16 cellular contexts compared by ENCODE assay signal in the genomic region with DNA sequence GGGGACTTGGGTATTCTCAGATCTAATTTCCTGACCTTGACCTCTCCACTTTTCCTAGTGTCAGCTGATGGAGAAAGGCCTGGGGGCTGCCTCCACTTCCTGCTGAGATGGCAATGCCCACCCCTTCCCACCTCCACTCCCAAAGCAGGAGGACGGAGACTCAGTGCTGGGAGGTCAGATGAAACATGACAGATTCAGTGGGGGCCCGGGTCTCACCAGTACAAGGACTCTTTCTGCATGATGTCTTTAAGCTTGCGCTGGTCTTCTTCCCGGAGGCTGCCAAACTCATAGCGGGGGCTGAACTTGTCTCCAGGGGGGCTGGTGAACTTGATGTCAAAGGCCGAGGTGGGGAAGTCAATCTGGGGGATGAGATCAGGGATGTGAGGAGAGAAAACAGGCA. TPM values are rescaled to one million over a fixed set of nuclear protein-coding genes. Genes with fewer than 3 reads are reported as not detected.
DNase-seq lines count a peak whose midpoint lies in the region; ATAC-seq, FAIRE-seq and TF ChIP-seq lines count a peak whose summit lies in the region.
"Had no signal": no experiment of that assay in that cellular context is flagged by ENCODE, and none has a peak within 500 bp of the region (broad histone marks: within the 10 kb centered on the region; RNA-seq: fewer than 3 reads in every experiment).

No MANE protein-coding gene starts in this region.

- TF ChIP-seq CTCF in breast epithelium (IDR thresholded peaks at IDR 0.05) (no peak), MCF 10A (IDR thresholded peaks at IDR 0.05; ENCODE audit: unreplicated experiment) (no peak), nephron (IDR thresholded peaks at IDR 0.05; ENCODE audit: unreplicated experiment in 3 of 3) (no peak)

- H3K27ac ChIP-seq in breast epithelium (peak overlapping the region; percentile 35 to 37), caudate nucleus (ENCODE audit: low read depth, low read length) (peak overlapping the region; percentile 42), stomach smooth muscle (ENCODE audit: low read length) (peak overlapping the region; percentile 62)
- H3K27ac ChIP-seq: foreskin keratinocyte had no signal

- no peak for FAIRE-seq in HTR-8/SVneo (lab: Jason Lieb, UNC)
- FAIRE-seq: endothelial cell of umbilical vein had no signal

- POLR2A ChIA-PET in MCF 10A (lab: Yijun Ruan, JAX), result interaction anchor here (0.8 to 1.6 kb wide), 6 partner anchors 9 to 69 kb away, joined by 3 to 16 read pairs (median 4); a partner anchor contains a TSS
- POLR2A ChIA-PET in naive thymus-derived CD8-positive, alpha-beta T cell (lab: Charles Lee), result interaction anchor here (0.5 to 4.4 kb wide), 8 partner anchors 46 to 92 kb away, joined by 4 to 26 read pairs (median 6); a partner anchor contains a TSS

- no peaks in the 10 kb centered on the region for H3K9me3 Mint-ChIP-seq in MCF 10A (ENCODE audit: unreplicated experiment)
- H3K9me3 Mint-ChIP-seq in nephron, result no peaks in the 10 kb centered on the region
- H3K9me3 Mint-ChIP-seq in naive thymus-derived CD8-positive, alpha-beta T cell, result no peaks in the 10 kb centered on the region
- H3K9me3 Mint-ChIP-seq: activated naive CD8-positive, alpha-beta T cell treated with anti-CD3 and anti-CD28 coated beads for 36 hours had no signal

- no peak overlapping the region for H3K27ac Mint-ChIP-seq in MCF 10A (ENCODE audit: low read depth, unreplicated experiment)
- H3K27ac Mint-ChIP-seq in nephron, result peak overlapping the region in 2 of 3 experiments; percentile 6 to 42
- H3K27ac Mint-ChIP-seq in naive thymus-derived CD8-positive, alpha-beta T cell, result peak overlapping the region in 5 of 10 donors; percentile 7 to 68 (median 53)

- CTCF ChIA-PET in MCF 10A (lab: Yijun Ruan, JAX), result interaction anchor here (0.6 to 38.8 kb wide), 21 partner anchors 7 to 969 kb away, joined by 3 to 1125 read pairs (median 5); a partner anchor contains a TSS

- no peak overlapping the region for H3K4me3 Mint-ChIP-seq in MCF 10A (ENCODE audit: unreplicated experiment)
- H3K4me3 Mint-ChIP-seq in nephron, result no peak overlapping the region
- no peak overlapping the region for H3K4me3 Mint-ChIP-seq in naive thymus-derived CD8-positive, alpha-beta T cell
- H3K4me3 Mint-ChIP-seq: activated naive CD8-positive, alpha-beta T cell treated with anti-CD3 and anti-CD28 coated beads for 36 hours had no signal

- no peaks in the 10 kb centered on the region for H3K27me3 Mint-ChIP-seq in MCF 10A (ENCODE audit: insufficient read depth, unreplicated experiment)
- H3K27me3 Mint-ChIP-seq in nephron (ENCODE audit: low read depth), result no peaks in the 10 kb centered on the region
- no peaks in the 10 kb centered on the region for H3K27me3 Mint-ChIP-seq in naive thymus-derived CD8-positive, alpha-beta T cell
- H3K27me3 Mint-ChIP-seq: activated naive CD8-positive, alpha-beta T cell treated with anti-CD3 and anti-CD28 coated beads for 36 hours had no signal

- H3K4me3 ChIP-seq in breast epithelium (no peak overlapping the region), stomach smooth muscle (ENCODE audit: low read length in 2 of 2) (no peak overlapping the region)
- H3K4me3 ChIP-seq: MG63 had no signal

- H3K4me1 Mint-ChIP-seq in MCF 10A (ENCODE audit: insufficient read depth, unreplicated experiment) (peaks cover 46% of the 10 kb centered on the region), nephron (peaks cover 43% of the 10 kb centered on the region)
- H3K4me1 Mint-ChIP-seq in naive thymus-derived CD8-positive, alpha-beta T cell, result peaks cover 5 to 48% (median 12%) of the 10 kb centered on the region in 4 donors

- no peak for ATAC-seq in naive thymus-derived CD8-positive, alpha-beta T cell
- ATAC-seq: foreskin keratinocyte had no signal

- BruUV-seq in MCF 10A (replicated peaks; lab: Mats Ljungman, UMichigan), result no TSS peak

- no peak for TF ChIP-seq POLR2A in breast epithelium (IDR thresholded peaks at IDR 0.05)

- H3K9me3 ChIP-seq in breast epithelium (no peaks in the 10 kb centered on the region), stomach smooth muscle (ENCODE audit: control insufficient read depth in 2 of 2, low read length in 2 of 2) (no peaks in the 10 kb centered on the region)
- H3K9me3 ChIP-seq: MG63 had no signal

- DNase-seq in breast epithelium (ENCODE audit: low spot score in 2 of 2) (no peak), MCF 10A (ENCODE audit: unreplicated experiment) (no peak), caudate nucleus (lab: John Stamatoyannopoulos, UW) (no peak), HTR-8/SVneo (ENCODE audit: insufficient read length, low spot score) (no peak), middle frontal gyrus (ENCODE audit: extremely low spot score, low spot score) (no peak)
- no peak for DNase-seq in naive thymus-derived CD8-positive, alpha-beta T cell
- DNase-seq: activated CD4-positive, alpha-beta T cell treated with anti-CD3 and anti-CD28 coated beads for 4 hours; activated naive CD8-positive, alpha-beta T cell treated with anti-CD3 and anti-CD28 coated beads for 36 hours; foreskin keratinocyte; mammary epithelial cell; MG63; stimulated activated naive CD4-positive, alpha-beta T cell treated with Interleukin-2 at 50 U/mL for 16 hours; T-helper 9 cell had no signal

- H3K27me3 ChIP-seq in breast epithelium (no peaks in the 10 kb centered on the region), stomach smooth muscle (ENCODE audit: control insufficient read depth in 1 of 2, insufficient read depth in 2 of 2, low read length in 2 of 2) (no peaks in the 10 kb centered on the region)
- H3K27me3 ChIP-seq: foreskin keratinocyte, MG63 had no signal

- peaks cover 0 to 14% of the 10 kb centered on the region in 2 donors for H3K4me1 ChIP-seq in breast epithelium
- H3K4me1 ChIP-seq in stomach smooth muscle (ENCODE audit: control insufficient read depth, insufficient read depth, low read length), result peaks cover 29% of the 10 kb centered on the region

- H3K36me3 ChIP-seq in breast epithelium (no peaks in the 10 kb centered on the region), stomach smooth muscle (ENCODE audit: control insufficient read depth in 2 of 2, insufficient read depth in 2 of 2, low read length in 2 of 2) (peaks cover 25 to 47% of the 10 kb centered on the region in 2 donors)
- H3K36me3 ChIP-seq: MG63 had no signal

- H3K9ac ChIP-seq in stomach smooth muscle (ENCODE audit: low read length in 2 of 2), result peak overlapping the region in 1 of 2 donors; percentile 21

- peaks cover 19% of the 10 kb centered on the region for H3K36me3 Mint-ChIP-seq in MCF 10A (ENCODE audit: insufficient read depth, unreplicated experiment)
- peaks cover 58% of the 10 kb centered on the region for H3K36me3 Mint-ChIP-seq in nephron (ENCODE audit: low read depth)
- peaks cover 0 to 72% (median 24%) of the 10 kb centered on the region in 3 donors for H3K36me3 Mint-ChIP-seq in naive thymus-derived CD8-positive, alpha-beta T cell

- intact Hi-C loops in breast epithelium (cut with DNase I; ENCODE audit: low total_unique reads), result loop anchor here (5.0 kb wide), 1 partner anchor 55 kb away; no protein-coding TSS in a partner anchor
- intact Hi-C loops in MCF 10A (cut with micrococcal nuclease), result no loop called here

RNA-seq across cellular contexts. Expression of a gene that starts 35.6 kb away (rescaled TPM):
- total RNA-seq in breast epithelium, result 10 to 100 TPM; 47.5 to 91.6 (median 53.3) TPM
- total RNA-seq in MCF 10A (2022), result 86.0 and 94.8 TPM in 2 replicates
- total RNA-seq in naive thymus-derived CD8-positive, alpha-beta T cell, result 10 to 100 TPM; 80.7 to 87.3 TPM
- polyA plus RNA-seq in naive thymus-derived CD8-positive, alpha-beta T cell, result 10 to 100 TPM; 14.2 to 20.8 (median 17.7) TPM

RNA-seq across cellular contexts. Expression of a gene that starts 47.4 kb away (rescaled TPM):
- 10 to 100 TPM; 17.6 to 31.5 (median 24.9) TPM for total RNA-seq in breast epithelium
- total RNA-seq in MCF 10A (2022), result 3.4 and 4.4 TPM in 2 replicates
- total RNA-seq in naive thymus-derived CD8-positive, alpha-beta T cell, result 10 to 100 TPM; 39.5 to 40.1 TPM
- 1 to 10 TPM; 1.3 to 2.6 (median 1.8) TPM for polyA plus RNA-seq in naive thymus-derived CD8-positive, alpha-beta T cell
